Comparison of ENCODE assay signal across 20 cellular contexts in genomic region chr1:12305377-12305776, GRCh38.
A peak's percentile ranks its signal among the peaks of the same experiment; 100 is the strongest.
DNase-seq lines count a peak whose midpoint lies in the region; ATAC-seq, FAIRE-seq and TF ChIP-seq lines count a peak whose summit lies in the region.
"Had no signal": no experiment of that assay in that cellular context is flagged by ENCODE, and none has a peak within 500 bp of the region (broad histone marks: within the 10 kb centered on the region; RNA-seq: fewer than 3 reads in every experiment).

No MANE protein-coding gene starts in this region.

- H3K23ac ChIP-seq in mesenchymal stem cell (ENCODE audit: low read length in 2 of 2), result no peak overlapping the region

- no peak overlapping the region for H2AFZ ChIP-seq in mesenchymal stem cell (ENCODE audit: low read depth, low read length)

- POLR2A ChIA-PET in WTC11 (lab: Charles Lee), result no interaction called here

- H3K27ac ChIP-seq in mesenchymal stem cell (ENCODE audit: low read length, poor library complexity, severe bottlenecking) (no peak overlapping the region), esophagus squamous epithelium (peak overlapping the region in 2 of 4 donors; percentile 28 to 46)
- H3K27ac ChIP-seq: RWPE1 had no signal

- intact Hi-C loops in esophagus squamous epithelium (cut with DNase I), result no loop called here

- no peak overlapping the region for H3K4me2 ChIP-seq in mesenchymal stem cell (ENCODE audit: low read length, poor library complexity, severe bottlenecking)

- no peak for ATAC-seq in WTC11

- H3K4me3 Mint-ChIP-seq in WTC11, result no peak overlapping the region
- H3K4me3 Mint-ChIP-seq: IgD-negative memory B cell had no signal

- H3K36me3 ChIP-seq in bronchial epithelial cell (ENCODE audit: control insufficient read depth, insufficient read depth, low read length) (peaks cover 6% of the 10 kb centered on the region), mesenchymal stem cell (ENCODE audit: control insufficient read depth in 1 of 2, insufficient read depth in 2 of 2, low read depth in 1 of 2, low read length in 2 of 2) (peaks cover 32 to 90% of the 10 kb centered on the region in 2 experiments), esophagus squamous epithelium (peaks cover 7 to 97% (median 34%) of the 10 kb centered on the region in 3 donors)

- WGBS in mesenchymal stem cell, result 76% methylated on average over 7 of the region's 8 CpGs
- WGBS in esophagus squamous epithelium, 2 donors, result 89 to 97% methylated on average over 3 to 7 of the region's 8 CpGs

- peaks cover 2% of the 10 kb centered on the region for H3K4me1 ChIP-seq in mesenchymal stem cell (ENCODE audit: control insufficient read depth, insufficient read depth, low read depth, low read length)
- peaks cover 0 to 20% (median 10%) of the 10 kb centered on the region in 3 donors for H3K4me1 ChIP-seq in esophagus squamous epithelium

- H4K8ac ChIP-seq in mesenchymal stem cell (ENCODE audit: low read length), result no peak overlapping the region

- peaks cover 15% of the 10 kb centered on the region for H3K4me1 Mint-ChIP-seq in WTC11
- H3K4me1 Mint-ChIP-seq: IgD-negative memory B cell had no signal

- DNase-seq in Ammon's horn (ENCODE audit: low spot score) (peak; percentile 28), M059J (ENCODE audit: low read depth) (peak; percentile 4), bronchial epithelial cell (ENCODE audit: low read depth) (no peak), mesenchymal stem cell (peak; percentile 19), putamen (ENCODE audit: low spot score) (no peak), esophagus squamous epithelium (lab: John Stamatoyannopoulos, UW) (no peak), iPS-NIHi11 (ENCODE audit: low spot score) (no peak), WTC11 (ENCODE audit: low spot score) (no peak)
- DNase-seq: 8988T, C1 segment of cervical spinal cord, DMS 273 treated with DMSO at 0.1 percent for 48 hours, HCEC 1CT, MV-4-11, NCI-H1417 treated with DMSO at 0.1 percent for 48 hours, NCI-H2081 treated with DMSO at 0.1 percent for 48 hours, NCI-H526 treated with DMSO at 0.1 percent for 48 hours, OCI-M1 had no signal

- no peak overlapping the region for H2AK5ac ChIP-seq in mesenchymal stem cell (ENCODE audit: low read length, severe bottlenecking)

- no peak for TF ChIP-seq POLR2A in esophagus squamous epithelium (IDR thresholded peaks at IDR 0.05)

- H3K18ac ChIP-seq in mesenchymal stem cell (ENCODE audit: low read depth in 1 of 2, low read length in 2 of 2), result no peak overlapping the region

- H3K4me3 ChIP-seq in bronchial epithelial cell (ENCODE audit: low read depth, low read length), result no peak overlapping the region
- no peak overlapping the region for H3K4me3 ChIP-seq in mesenchymal stem cell (ENCODE audit: insufficient read depth in 1 of 2, low read depth in 1 of 2, low read length in 2 of 2)
- H3K4me3 ChIP-seq in esophagus squamous epithelium, result no peak overlapping the region

- H2BK120ac ChIP-seq in mesenchymal stem cell (ENCODE audit: low read depth, low read length), result no peak overlapping the region

- H3K36me3 Mint-ChIP-seq in WTC11, result peaks cover 61% of the 10 kb centered on the region

- no peak overlapping the region for H2BK5ac ChIP-seq in mesenchymal stem cell (ENCODE audit: low read depth, low read length, poor library complexity, severe bottlenecking)

- TF ChIP-seq CTCF in bronchial epithelial cell (IDR thresholded peaks at IDR 0.05; ENCODE audit: insufficient read depth, low read length, severe bottlenecking), result no peak
- no peak for TF ChIP-seq CTCF in esophagus squamous epithelium (IDR thresholded peaks at IDR 0.05)
- no peak for TF ChIP-seq CTCF in WTC11 (IDR thresholded peaks at IDR 0.05)

- no peak overlapping the region for H3K9ac ChIP-seq in mesenchymal stem cell (ENCODE audit: low read length)

- H3K27ac Mint-ChIP-seq in WTC11, result no peak overlapping the region
- H3K27ac Mint-ChIP-seq: IgD-negative memory B cell had no signal

- H2BK12ac ChIP-seq in mesenchymal stem cell (ENCODE audit: low read length in 2 of 2), result no peak overlapping the region

- H3K9me3 ChIP-seq in mesenchymal stem cell (ENCODE audit: control insufficient read depth, low read length), result no peaks in the 10 kb centered on the region
- H3K9me3 ChIP-seq in esophagus squamous epithelium, result no peaks in the 10 kb centered on the region

- CTCF ChIA-PET in WTC11 (lab: Charles Lee), result interaction anchor here (0.6 to 1.0 kb wide), 2 partner anchors 29 to 146 kb away, joined by 4 read pairs; no protein-coding TSS in a partner anchor

- peak; percentile 52 for FAIRE-seq in bronchial epithelial cell (lab: Jason Lieb, UNC)
- FAIRE-seq: GM18507 had no signal

- H3K9me3 Mint-ChIP-seq in WTC11, result peaks cover 18% of the 10 kb centered on the region
- H3K9me3 Mint-ChIP-seq: IgD-negative memory B cell had no signal

- H4K91ac ChIP-seq in mesenchymal stem cell (ENCODE audit: low read length), result no peak overlapping the region

- H3K4ac ChIP-seq in mesenchymal stem cell (ENCODE audit: low read depth in 1 of 2, low read length in 2 of 2), result no peak overlapping the region

- H3K79me1 ChIP-seq in mesenchymal stem cell (replicated peaks; ENCODE audit: low read length, poor library complexity, severe bottlenecking), result peaks cover 7% of the 10 kb centered on the region

- H3K27me3 Mint-ChIP-seq in WTC11 (ENCODE audit: low read depth), result no peaks in the 10 kb centered on the region
- H3K27me3 Mint-ChIP-seq: IgD-negative memory B cell had no signal

- no peak overlapping the region for H3K14ac ChIP-seq in mesenchymal stem cell (ENCODE audit: low read length in 2 of 2)

- H2BK15ac ChIP-seq in mesenchymal stem cell (ENCODE audit: low read depth, poor library complexity, severe bottlenecking), result no peak overlapping the region

- no peaks in the 10 kb centered on the region for H3K27me3 ChIP-seq in bronchial epithelial cell (ENCODE audit: control insufficient read depth, insufficient read depth, low read length)
- no peaks in the 10 kb centered on the region for H3K27me3 ChIP-seq in mesenchymal stem cell (ENCODE audit: control insufficient read depth in 1 of 2, insufficient read depth in 1 of 2, low read length in 2 of 2)
- H3K27me3 ChIP-seq in esophagus squamous epithelium, result no peaks in the 10 kb centered on the region

TF ChIP-seq in WTC11, 78 proteins besides CTCF, POLR2A, EP300 and RAD21:
- TF ChIP-seq EMX1 (CRISPR knock-in tag; IDR thresholded peaks at IDR 0.05) (no peak), IRF2 (CRISPR knock-in tag; IDR thresholded peaks at IDR 0.05; ENCODE audit: borderline replicate concordance, low read depth) (no peak), MLX (CRISPR knock-in tag; IDR thresholded peaks at IDR 0.05) (no peak), OVOL2 (CRISPR knock-in tag; IDR thresholded peaks at IDR 0.05; ENCODE audit: borderline replicate concordance) (no peak), ZNF121 (CRISPR knock-in tag; IDR thresholded peaks at IDR 0.05) (no peak)
- TF ChIP-seq, protein P1, sequence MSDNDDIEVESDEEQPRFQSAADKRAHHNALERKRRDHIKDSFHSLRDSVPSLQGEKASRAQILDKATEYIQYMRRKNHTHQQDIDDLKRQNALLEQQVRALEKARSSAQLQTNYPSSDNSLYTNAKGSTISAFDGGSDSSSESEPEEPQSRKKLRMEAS (CRISPR knock-in tag; IDR thresholded peaks at IDR 0.05), result no peak
- TF ChIP-seq, protein P2, sequence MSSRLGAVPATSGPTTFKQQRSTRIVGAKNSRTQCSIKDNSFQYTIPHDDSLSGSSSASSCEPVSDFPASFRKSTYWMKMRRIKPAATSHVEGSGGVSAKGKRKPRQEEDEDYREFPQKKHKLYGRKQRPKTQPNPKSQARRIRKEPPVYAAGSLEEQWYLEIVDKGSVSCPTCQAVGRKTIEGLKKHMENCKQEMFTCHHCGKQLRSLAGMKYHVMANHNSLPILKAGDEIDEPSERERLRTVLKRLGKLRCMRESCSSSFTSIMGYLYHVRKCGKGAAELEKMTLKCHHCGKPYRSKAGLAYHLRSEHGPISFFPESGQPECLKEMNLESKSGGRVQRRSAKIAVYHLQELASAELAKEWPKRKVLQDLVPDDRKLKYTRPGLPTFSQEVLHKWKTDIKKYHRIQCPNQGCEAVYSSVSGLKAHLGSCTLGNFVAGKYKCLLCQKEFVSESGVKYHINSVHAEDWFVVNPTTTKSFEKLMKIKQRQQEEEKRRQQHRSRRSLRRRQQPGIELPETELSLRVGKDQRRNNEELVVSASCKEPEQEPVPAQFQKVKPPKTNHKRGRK (CRISPR knock-in tag; IDR thresholded peaks at IDR 0.05; ENCODE audit: borderline replicate concordance), result no peak

Comparison
In these comparisons a context has a peak if more than half of its experiments do, and no peak if none do; other contexts are left out.
1. DNase-seq: peak in Ammon's horn (single experiment), M059J (single experiment) and mesenchymal stem cell (single experiment); none in bronchial epithelial cell (single experiment), putamen (single experiment), esophagus squamous epithelium (single experiment), iPS-NIHi11 (single experiment) and WTC11 (single experiment).